In the genomic region with DNA sequence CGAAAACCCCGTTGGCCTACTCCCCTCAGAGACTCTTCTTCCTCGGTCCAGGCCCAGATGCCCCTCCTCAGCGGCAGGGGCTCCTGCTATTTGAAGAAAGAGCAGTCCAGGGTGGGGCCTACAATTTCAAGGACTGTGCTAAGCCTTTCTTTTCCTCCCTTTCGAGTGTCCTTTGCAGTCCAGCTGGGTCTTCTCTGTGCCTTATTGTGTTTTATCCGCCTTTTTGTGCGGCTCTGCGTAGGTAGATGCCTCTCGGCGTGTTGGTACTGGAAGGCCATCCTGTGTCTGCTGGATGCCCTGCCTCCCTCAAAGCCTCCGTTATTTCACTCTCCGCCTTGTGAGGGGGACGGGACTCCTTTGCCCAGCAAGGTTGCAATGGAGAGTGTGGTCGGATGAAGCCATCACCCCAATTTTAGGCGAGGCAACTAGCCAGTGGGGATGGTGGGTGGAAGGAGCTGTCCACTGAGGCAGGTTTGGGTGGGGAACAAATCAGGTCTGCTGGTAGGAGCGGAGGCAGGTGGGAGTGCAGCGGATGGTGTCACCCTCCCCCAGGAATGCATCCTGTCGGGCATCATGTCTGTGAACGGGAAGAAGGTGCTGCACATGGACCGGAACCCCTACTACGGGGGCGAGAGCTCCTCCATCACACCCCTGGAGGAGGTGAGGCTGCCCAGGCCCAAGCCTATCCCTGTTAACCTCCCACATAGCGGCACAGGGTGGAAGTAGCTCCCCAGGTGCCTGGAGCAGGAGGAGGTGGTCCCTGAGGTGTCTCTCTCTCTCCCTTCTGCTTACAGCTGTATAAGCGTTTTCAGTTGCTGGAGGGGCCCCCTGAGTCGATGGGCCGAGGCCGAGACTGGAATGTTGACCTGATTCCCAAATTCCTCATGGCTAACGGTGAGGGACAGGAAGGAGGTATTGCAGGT, we compare ENCODE assay signal across 1 cellular context.
TF ChIP-seq lines count a peak whose summit lies in the region.

No MANE protein-coding gene starts in this region.

TF ChIP-seq in GM23338, 12 proteins besides CTCF, POLR2A, EP300 and RAD21 (continued from another document):
- TF ChIP-seq POLR2AphosphoS5 (IDR thresholded peaks at IDR 0.05; ENCODE audit: low read depth), result no peak
- no peak for TF ChIP-seq EZH2phosphoT487 (IDR thresholded peaks at IDR 0.05; ENCODE audit: unreplicated experiment)
- TF ChIP-seq ZNF114 (CRISPR knock-in tag; IDR thresholded peaks at IDR 0.05), result no peak
- TF ChIP-seq STAT1 (IDR thresholded peaks at IDR 0.05; ENCODE audit: unreplicated experiment), result no peak
- no peak for TF ChIP-seq JUNB (IDR thresholded peaks at IDR 0.05; ENCODE audit: unreplicated experiment)
- TF ChIP-seq ZNF462 (CRISPR knock-in tag; IDR thresholded peaks at IDR 0.05), result no peak
- no peak for TF ChIP-seq ZNF331 (CRISPR knock-in tag; IDR thresholded peaks at IDR 0.05; ENCODE audit: low read depth)
